Comparison of ENCODE assay signal across 10 cellular contexts in the genomic region with DNA sequence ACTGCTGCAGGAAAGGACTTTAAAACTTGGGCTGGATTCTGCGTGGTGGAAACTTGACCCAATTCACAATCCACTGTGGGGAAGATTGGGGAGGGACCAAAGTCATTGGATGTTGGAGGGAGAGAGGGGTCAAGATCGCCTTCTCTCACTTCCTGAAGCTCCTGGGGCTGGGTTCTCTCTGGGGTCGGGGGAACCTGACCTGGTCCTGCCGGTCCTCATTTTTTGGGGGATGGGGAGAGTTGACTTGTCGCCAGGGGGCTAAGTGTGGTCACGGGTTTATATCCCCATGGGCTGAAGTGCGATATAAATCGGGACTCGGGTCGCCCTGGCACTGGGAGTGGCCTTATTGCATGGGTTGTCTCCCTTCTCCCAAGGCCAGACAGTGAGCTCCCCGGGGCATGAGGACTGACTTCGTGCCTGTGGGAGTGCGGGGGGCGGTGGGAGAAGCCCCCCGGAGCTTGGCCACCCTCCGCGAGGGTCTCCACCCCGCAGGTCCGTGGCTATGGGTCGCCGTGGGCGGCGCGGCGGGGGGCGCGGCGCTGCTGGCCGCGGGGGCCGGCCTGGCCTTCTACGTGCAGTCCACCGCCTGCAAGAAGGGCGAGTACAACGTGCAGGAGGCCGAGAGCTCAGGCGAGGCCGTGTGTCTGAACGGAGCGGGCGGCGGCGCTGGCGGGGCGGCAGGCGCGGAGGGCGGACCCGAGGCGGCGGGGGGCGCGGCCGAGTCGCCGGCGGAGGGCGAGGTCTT. TPM values are rescaled to one million over a fixed set of nuclear protein-coding genes. Genes with fewer than 3 reads are reported as not detected.
A peak's percentile ranks its signal among the peaks of the same experiment; 100 is the strongest.
DNase-seq lines count a peak whose midpoint lies in the region; ATAC-seq and TF ChIP-seq lines count a peak whose summit lies in the region.
"Had no signal": no experiment of that assay in that cellular context is flagged by ENCODE, and none has a peak within 500 bp of the region (broad histone marks: within the 10 kb centered on the region; RNA-seq: fewer than 3 reads in every experiment).

No MANE protein-coding gene starts in this region.

- peaks cover 28% of the 10 kb centered on the region for H3K4me1 Mint-ChIP-seq in osteocyte (ENCODE audit: unreplicated experiment)

- H3K9me3 Mint-ChIP-seq in osteocyte (ENCODE audit: unreplicated experiment): no peaks in the 10 kb centered on the region

- no peak for ATAC-seq in HG03457 (IDR thresholded peaks at IDR 0.05; ENCODE audit: unreplicated experiment)

- no peaks in the 10 kb centered on the region for H3K36me3 ChIP-seq in ES-I3 (ENCODE audit: insufficient read depth, low read length)
- H3K36me3 ChIP-seq in MM.1S (replicated peaks; ENCODE audit: insufficient read depth, low read length): no peaks in the 10 kb centered on the region

- DNase-seq in MM.1S (no peak), erythroblast (lab: John Stamatoyannopoulos, UW) (peak; percentile 66 to 73), osteocyte (ENCODE audit: extremely low spot score, unreplicated experiment) (peak; percentile 81), SW480 (ENCODE audit: low spot score) (no peak), SKM-1 treated with dmso at 0.1 percent for 144 hours (lab: John Stamatoyannopoulos, UW; ENCODE audit: unreplicated experiment) (no peak), superior temporal gyrus (ENCODE audit: extremely low spot score) (no peak)
- DNase-seq: NCI-H510A had no signal

- 0 out of 2 replicates have a peak, but pooled peaks cover 6% of the 10 kb centered on the region for H3F3A ChIP-seq in MM.1S (ENCODE audit: insufficient read depth, low read length)

- H3K27ac ChIP-seq in MM.1S (ENCODE audit: low read length): no peak overlapping the region

- peak overlapping the region; percentile 82 for H2AFZ ChIP-seq in MM.1S (ENCODE audit: low read length)

- H3K4me3 Mint-ChIP-seq in osteocyte (ENCODE audit: unreplicated experiment): peak overlapping the region; percentile 45

- no peak for TF ChIP-seq CTCF in MM.1S (IDR thresholded peaks at IDR 0.05; ENCODE audit: low read length)
- TF ChIP-seq CTCF in osteocyte (IDR thresholded peaks at IDR 0.05): no peak

- H3K9me2 ChIP-seq in MM.1S (replicated peaks; ENCODE audit: insufficient read depth, low read length): no peaks in the 10 kb centered on the region

- H3K4me3 ChIP-seq in MM.1S (ENCODE audit: low read length): peak overlapping the region; percentile 53
- H3K4me3 ChIP-seq: lung had no signal

- no peaks in the 10 kb centered on the region for H3K79me2 ChIP-seq in MM.1S (ENCODE audit: low read length)

- H3K36me3 Mint-ChIP-seq in osteocyte (ENCODE audit: unreplicated experiment): peaks cover 2% of the 10 kb centered on the region

- no peak overlapping the region for H3K27ac Mint-ChIP-seq in osteocyte (ENCODE audit: unreplicated experiment)

- peaks cover 56% of the 10 kb centered on the region for H3K27me3 Mint-ChIP-seq in osteocyte (ENCODE audit: unreplicated experiment)

- H3K4me1 ChIP-seq in ES-I3 (ENCODE audit: insufficient read depth, low read length): no peaks in the 10 kb centered on the region; the same call in 1 of the 2 replicates
- H3K4me1 ChIP-seq in MM.1S (ENCODE audit: low read length): peaks cover 15% of the 10 kb centered on the region

- peaks cover 16% of the 10 kb centered on the region for H3K27me3 ChIP-seq in MM.1S (replicated peaks; ENCODE audit: insufficient read depth, low read length)

- no peaks in the 10 kb centered on the region for H4K20me1 ChIP-seq in MM.1S (ENCODE audit: insufficient read depth, low read length)

- no peak for TF ChIP-seq POLR2A in erythroblast (IDR thresholded peaks at IDR 0.05; ENCODE audit: low read length)

- H3K4me2 ChIP-seq in MM.1S (ENCODE audit: low read depth, low read length): peak overlapping the region; percentile 95

- no peaks in the 10 kb centered on the region for H3K9me3 ChIP-seq in ES-I3 (ENCODE audit: control insufficient read depth, insufficient read depth, low read length)
- no peaks in the 10 kb centered on the region for H3K9me3 ChIP-seq in MM.1S (replicated peaks; ENCODE audit: insufficient read depth, low read length)

- peak overlapping the region; percentile 55; the same call in 1 of the 2 replicates for H3K9ac ChIP-seq in ES-I3 (ENCODE audit: low read depth, low read length)
- H3K9ac ChIP-seq in MM.1S (ENCODE audit: low read length): no peak overlapping the region

RNA-seq across cellular contexts. Expression of gene ICAM5, which starts 6.3 kb away (rescaled TPM):
- total RNA-seq in osteocyte: 1.7 and 2.0 TPM in 2 replicates

RNA-seq across cellular contexts. Expression of gene ICAM4, which starts 9.3 kb away (rescaled TPM):
- not detected in 2 replicates for total RNA-seq in osteocyte

RNA-seq across cellular contexts. Expression of gene ZGLP1, which starts 13.6 kb away (rescaled TPM):
- total RNA-seq in osteocyte: 6.8 and 7.6 TPM in 2 replicates

RNA-seq across cellular contexts. Expression of gene FDX2, which starts 19.8 kb away (rescaled TPM):
- total RNA-seq in osteocyte: 21.5 and 27.4 TPM in 2 replicates

RNA-seq across cellular contexts. Expression of gene ICAM1, which starts 25.1 kb away (rescaled TPM):
- total RNA-seq in osteocyte: 31.8 and 35.5 TPM in 2 replicates

Comparison
In these comparisons a context has a peak if more than half of its experiments do, and no peak if none do; other contexts are left out.
1. DNase-seq: peak in erythroblast (2 of 2) and osteocyte (single experiment); none in MM.1S (single experiment), SW480 (single experiment), SKM-1 treated with dmso at 0.1 percent for 144 hours (single experiment) and superior temporal gyrus (single experiment).